Comparison of ENCODE assay signal across 2 cellular contexts in the genomic region with DNA sequence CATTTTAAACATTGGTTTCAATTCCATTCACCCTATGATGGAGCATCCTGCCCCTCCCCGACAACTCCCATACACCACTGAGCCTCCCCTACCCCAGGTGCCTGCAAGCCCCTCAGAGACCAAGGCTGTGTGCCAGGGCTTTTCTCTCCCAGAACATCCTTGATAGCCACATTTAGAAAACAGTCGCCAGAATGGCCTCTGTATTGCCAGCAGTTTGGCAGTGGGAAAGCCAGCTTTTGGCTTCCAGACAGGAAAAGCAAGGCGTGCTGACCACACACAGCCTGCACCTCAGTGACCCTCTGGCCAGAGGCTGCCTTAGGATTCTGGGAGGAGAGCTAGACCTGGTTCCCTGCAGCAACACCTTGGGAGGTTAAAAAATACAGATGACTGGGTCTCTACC.
A peak's percentile ranks its signal among the peaks of the same experiment; 100 is the strongest.
TF ChIP-seq lines count a peak whose summit lies in the region.

No MANE protein-coding gene starts in this region.

TF ChIP-seq in SK-N-SH, 30 proteins besides CTCF, POLR2A, EP300 and RAD21 (continued from another document):
- TF ChIP-seq, protein P1, sequence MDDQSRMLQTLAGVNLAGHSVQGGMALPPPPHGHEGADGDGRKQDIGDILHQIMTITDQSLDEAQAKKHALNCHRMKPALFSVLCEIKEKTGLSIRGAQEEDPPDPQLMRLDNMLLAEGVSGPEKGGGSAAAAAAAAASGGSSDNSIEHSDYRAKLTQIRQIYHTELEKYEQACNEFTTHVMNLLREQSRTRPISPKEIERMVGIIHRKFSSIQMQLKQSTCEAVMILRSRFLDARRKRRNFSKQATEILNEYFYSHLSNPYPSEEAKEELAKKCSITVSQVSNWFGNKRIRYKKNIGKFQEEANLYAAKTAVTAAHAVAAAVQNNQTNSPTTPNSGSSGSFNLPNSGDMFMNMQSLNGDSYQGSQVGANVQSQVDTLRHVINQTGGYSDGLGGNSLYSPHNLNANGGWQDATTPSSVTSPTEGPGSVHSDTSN (IDR thresholded peaks at IDR 0.05): no peak
- 0 out of 2 replicates have a peak, but pooled peaks have one; percentile 20 for TF ChIP-seq YY1 (IDR thresholded peaks at IDR 0.05; ENCODE audit: low read depth)
- TF ChIP-seq, protein P2, sequence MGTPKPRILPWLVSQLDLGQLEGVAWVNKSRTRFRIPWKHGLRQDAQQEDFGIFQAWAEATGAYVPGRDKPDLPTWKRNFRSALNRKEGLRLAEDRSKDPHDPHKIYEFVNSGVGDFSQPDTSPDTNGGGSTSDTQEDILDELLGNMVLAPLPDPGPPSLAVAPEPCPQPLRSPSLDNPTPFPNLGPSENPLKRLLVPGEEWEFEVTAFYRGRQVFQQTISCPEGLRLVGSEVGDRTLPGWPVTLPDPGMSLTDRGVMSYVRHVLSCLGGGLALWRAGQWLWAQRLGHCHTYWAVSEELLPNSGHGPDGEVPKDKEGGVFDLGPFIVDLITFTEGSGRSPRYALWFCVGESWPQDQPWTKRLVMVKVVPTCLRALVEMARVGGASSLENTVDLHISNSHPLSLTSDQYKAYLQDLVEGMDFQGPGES (IDR thresholded peaks at IDR 0.05; ENCODE audit: low read depth, low read length): no peak
- TF ChIP-seq, protein P3, sequence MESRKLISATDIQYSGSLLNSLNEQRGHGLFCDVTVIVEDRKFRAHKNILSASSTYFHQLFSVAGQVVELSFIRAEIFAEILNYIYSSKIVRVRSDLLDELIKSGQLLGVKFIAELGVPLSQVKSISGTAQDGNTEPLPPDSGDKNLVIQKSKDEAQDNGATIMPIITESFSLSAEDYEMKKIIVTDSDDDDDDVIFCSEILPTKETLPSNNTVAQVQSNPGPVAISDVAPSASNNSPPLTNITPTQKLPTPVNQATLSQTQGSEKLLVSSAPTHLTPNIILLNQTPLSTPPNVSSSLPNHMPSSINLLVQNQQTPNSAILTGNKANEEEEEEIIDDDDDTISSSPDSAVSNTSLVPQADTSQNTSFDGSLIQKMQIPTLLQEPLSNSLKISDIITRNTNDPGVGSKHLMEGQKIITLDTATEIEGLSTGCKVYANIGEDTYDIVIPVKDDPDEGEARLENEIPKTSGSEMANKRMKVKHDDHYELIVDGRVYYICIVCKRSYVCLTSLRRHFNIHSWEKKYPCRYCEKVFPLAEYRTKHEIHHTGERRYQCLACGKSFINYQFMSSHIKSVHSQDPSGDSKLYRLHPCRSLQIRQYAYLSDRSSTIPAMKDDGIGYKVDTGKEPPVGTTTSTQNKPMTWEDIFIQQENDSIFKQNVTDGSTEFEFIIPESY (IDR thresholded peaks at IDR 0.05; ENCODE audit: borderline replicate concordance, low read depth): no peak
- no peak for TF ChIP-seq POLR2AphosphoS5 (IDR thresholded peaks at IDR 0.05; ENCODE audit: low read depth, low read length)

TF ChIP-seq in SK-N-SH treated with all-trans-retinoic acid at 6 μM for 48 hours, 23 proteins besides CTCF, POLR2A, EP300 and RAD21 (continued from another document):
- TF ChIP-seq, protein P4, sequence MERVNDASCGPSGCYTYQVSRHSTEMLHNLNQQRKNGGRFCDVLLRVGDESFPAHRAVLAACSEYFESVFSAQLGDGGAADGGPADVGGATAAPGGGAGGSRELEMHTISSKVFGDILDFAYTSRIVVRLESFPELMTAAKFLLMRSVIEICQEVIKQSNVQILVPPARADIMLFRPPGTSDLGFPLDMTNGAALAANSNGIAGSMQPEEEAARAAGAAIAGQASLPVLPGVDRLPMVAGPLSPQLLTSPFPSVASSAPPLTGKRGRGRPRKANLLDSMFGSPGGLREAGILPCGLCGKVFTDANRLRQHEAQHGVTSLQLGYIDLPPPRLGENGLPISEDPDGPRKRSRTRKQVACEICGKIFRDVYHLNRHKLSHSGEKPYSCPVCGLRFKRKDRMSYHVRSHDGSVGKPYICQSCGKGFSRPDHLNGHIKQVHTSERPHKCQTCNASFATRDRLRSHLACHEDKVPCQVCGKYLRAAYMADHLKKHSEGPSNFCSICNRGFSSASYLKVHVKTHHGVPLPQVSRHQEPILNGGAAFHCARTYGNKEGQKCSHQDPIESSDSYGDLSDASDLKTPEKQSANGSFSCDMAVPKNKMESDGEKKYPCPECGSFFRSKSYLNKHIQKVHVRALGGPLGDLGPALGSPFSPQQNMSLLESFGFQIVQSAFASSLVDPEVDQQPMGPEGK (CRISPR knock-in tag; IDR thresholded peaks at IDR 0.05; ENCODE audit: borderline replicate concordance): no peak
- TF ChIP-seq ZNF565 (CRISPR knock-in tag; conservative IDR thresholded peaks at IDR 0.05; ENCODE audit: low read depth) (no peak), ZNF8 (CRISPR knock-in tag; IDR thresholded peaks at IDR 0.05) (no peak), CSDC2 (CRISPR knock-in tag; IDR thresholded peaks at IDR 0.05) (no peak), ZNF70 (CRISPR knock-in tag; IDR thresholded peaks at IDR 0.05) (no peak), SNAI2 (CRISPR knock-in tag; IDR thresholded peaks at IDR 0.05) (no peak), BACH2 (CRISPR knock-in tag; IDR thresholded peaks at IDR 0.05; ENCODE audit: borderline replicate concordance) (no peak), ZFP3 (CRISPR knock-in tag; IDR thresholded peaks at IDR 0.05) (no peak), ISL1 (CRISPR knock-in tag; IDR thresholded peaks at IDR 0.05) (no peak), RARB (CRISPR knock-in tag; IDR thresholded peaks at IDR 0.05) (no peak), GLIS3 (CRISPR knock-in tag; IDR thresholded peaks at IDR 0.05) (no peak), PPARA (CRISPR knock-in tag; IDR thresholded peaks at IDR 0.05; ENCODE audit: borderline replicate concordance) (no peak), ARNTL (CRISPR knock-in tag; IDR thresholded peaks at IDR 0.05; ENCODE audit: borderline replicate concordance, low read depth) (no peak)
- TF ChIP-seq, protein P5, sequence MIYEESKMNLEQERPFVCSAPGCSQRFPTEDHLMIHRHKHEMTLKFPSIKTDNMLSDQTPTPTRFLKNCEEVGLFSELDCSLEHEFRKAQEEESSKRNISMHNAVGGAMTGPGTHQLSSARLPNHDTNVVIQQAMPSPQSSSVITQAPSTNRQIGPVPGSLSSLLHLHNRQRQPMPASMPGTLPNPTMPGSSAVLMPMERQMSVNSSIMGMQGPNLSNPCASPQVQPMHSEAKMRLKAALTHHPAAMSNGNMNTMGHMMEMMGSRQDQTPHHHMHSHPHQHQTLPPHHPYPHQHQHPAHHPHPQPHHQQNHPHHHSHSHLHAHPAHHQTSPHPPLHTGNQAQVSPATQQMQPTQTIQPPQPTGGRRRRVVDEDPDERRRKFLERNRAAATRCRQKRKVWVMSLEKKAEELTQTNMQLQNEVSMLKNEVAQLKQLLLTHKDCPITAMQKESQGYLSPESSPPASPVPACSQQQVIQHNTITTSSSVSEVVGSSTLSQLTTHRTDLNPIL (CRISPR knock-in tag; IDR thresholded peaks at IDR 0.05; ENCODE audit: low read depth): no peak
- TF ChIP-seq, protein P6, sequence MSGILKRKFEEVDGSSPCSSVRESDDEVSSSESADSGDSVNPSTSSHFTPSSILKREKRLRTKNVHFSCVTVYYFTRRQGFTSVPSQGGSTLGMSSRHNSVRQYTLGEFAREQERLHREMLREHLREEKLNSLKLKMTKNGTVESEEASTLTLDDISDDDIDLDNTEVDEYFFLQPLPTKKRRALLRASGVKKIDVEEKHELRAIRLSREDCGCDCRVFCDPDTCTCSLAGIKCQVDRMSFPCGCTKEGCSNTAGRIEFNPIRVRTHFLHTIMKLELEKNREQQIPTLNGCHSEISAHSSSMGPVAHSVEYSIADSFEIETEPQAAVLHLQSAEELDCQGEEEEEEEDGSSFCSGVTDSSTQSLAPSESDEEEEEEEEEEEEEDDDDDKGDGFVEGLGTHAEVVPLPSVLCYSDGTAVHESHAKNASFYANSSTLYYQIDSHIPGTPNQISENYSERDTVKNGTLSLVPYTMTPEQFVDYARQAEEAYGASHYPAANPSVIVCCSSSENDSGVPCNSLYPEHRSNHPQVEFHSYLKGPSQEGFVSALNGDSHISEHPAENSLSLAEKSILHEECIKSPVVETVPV (CRISPR knock-in tag; IDR thresholded peaks at IDR 0.05): no peak
